In the genomic region with DNA sequence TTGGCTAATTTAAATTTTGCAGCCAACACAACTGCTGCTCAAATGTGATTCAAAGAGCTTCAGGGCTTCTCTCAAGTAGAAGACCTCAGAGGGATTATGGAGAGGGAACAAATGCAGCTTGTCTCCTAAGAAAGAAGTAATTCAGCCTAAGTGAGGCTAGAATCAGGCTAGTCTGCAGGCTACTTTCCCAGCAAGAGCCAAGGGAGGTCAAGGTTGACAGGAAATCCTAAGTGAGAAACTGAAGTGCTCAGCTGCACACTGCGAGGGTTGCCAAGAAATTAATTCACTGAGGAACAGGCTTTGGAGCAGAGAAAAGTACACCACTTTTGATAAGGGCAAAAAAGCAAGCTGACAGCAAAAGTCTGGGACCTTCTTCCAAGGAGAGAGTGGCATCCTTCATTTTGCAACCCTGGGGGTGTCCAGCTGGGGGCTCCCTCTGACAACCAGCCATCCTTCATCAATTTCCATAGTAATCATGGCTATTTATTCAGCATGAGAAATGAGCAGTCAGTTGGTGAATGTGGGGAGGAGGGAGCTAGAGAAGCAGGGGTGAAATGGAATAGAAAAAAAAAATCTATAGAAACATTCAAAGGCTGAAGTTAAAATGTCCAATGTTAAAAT, we compare ENCODE assay signal across 15 cellular contexts.
DNase-seq lines count a peak whose midpoint lies in the region; ATAC-seq and TF ChIP-seq lines count a peak whose summit lies in the region.
"Had no signal": no experiment of that assay in that cellular context is flagged by ENCODE, and none has a peak within 500 bp of the region (broad histone marks: within the 10 kb centered on the region; RNA-seq: fewer than 3 reads in every experiment).

No MANE protein-coding gene starts in this region.

- H3K27me3 Mint-ChIP-seq in brain, result no peaks in the 10 kb centered on the region
- H3K27me3 Mint-ChIP-seq: activated naive CD8-positive, alpha-beta T cell treated with anti-CD3 and anti-CD28 coated beads for 36 hours had no signal

- H3K27ac ChIP-seq in tibial nerve, result peak overlapping the region; percentile 47 to 93 (median 68)
- H3K27ac ChIP-seq: RWPE1, upper lobe of left lung had no signal

- peak overlapping the region in 4 of 5 experiments; percentile 86 to 91 (median 89) for H3K27ac Mint-ChIP-seq in brain
- H3K27ac Mint-ChIP-seq: activated naive CD8-positive, alpha-beta T cell treated with anti-CD3 and anti-CD28 coated beads for 36 hours had no signal

- WGBS in tibial nerve, 2 donors, result 4 to 5% methylated on average over 1 of the region's 1 CpG

- H3K9me3 ChIP-seq in tibial nerve, result no peaks in the 10 kb centered on the region
- no peaks in the 10 kb centered on the region for H3K9me3 ChIP-seq in MG63
- H3K9me3 ChIP-seq: upper lobe of left lung had no signal

- peaks cover 0 to 4% (median 0%) of the 10 kb centered on the region in 5 experiments for H3K9me3 Mint-ChIP-seq in brain

- no peak for TF ChIP-seq POLR2A in tibial nerve (IDR thresholded peaks at IDR 0.05)

- ATAC-seq in HG03135 (IDR thresholded peaks at IDR 0.05; ENCODE audit: unreplicated experiment) (no peak), HG03139 (IDR thresholded peaks at IDR 0.05; ENCODE audit: unreplicated experiment) (no peak)
- ATAC-seq: esophagus mucosa had no signal

- TF ChIP-seq CTCF in brain (conservative IDR thresholded peaks at IDR 0.05), result peak; percentile 19 to 48
- TF ChIP-seq CTCF in tibial nerve (IDR thresholded peaks at IDR 0.05), result peak in 2 of 5 experiments; percentile 11 to 26

- H3K27me3 ChIP-seq in tibial nerve (no peaks in the 10 kb centered on the region), MG63 (no peaks in the 10 kb centered on the region)
- H3K27me3 ChIP-seq: upper lobe of left lung had no signal

- no peak overlapping the region for H3K4me3 ChIP-seq in tibial nerve
- no peak overlapping the region for H3K4me3 ChIP-seq in MG63
- H3K4me3 ChIP-seq: upper lobe of left lung had no signal

- peak overlapping the region in 4 of 5 experiments; percentile 26 to 48 (median 36) for H3K4me3 Mint-ChIP-seq in brain
- H3K4me3 Mint-ChIP-seq: activated naive CD8-positive, alpha-beta T cell treated with anti-CD3 and anti-CD28 coated beads for 36 hours had no signal

- H3K4me1 Mint-ChIP-seq in brain, result peaks cover 48% of the 10 kb centered on the region
- H3K4me1 Mint-ChIP-seq: activated naive CD8-positive, alpha-beta T cell treated with anti-CD3 and anti-CD28 coated beads for 36 hours had no signal

- TF ChIP-seq EP300 in tibial nerve (IDR thresholded peaks at IDR 0.05), result peak in 1 of 2 donors; percentile 63

- DNase-seq in NCI-H748 (lab: John Stamatoyannopoulos, UW; ENCODE audit: unreplicated experiment), result peak; percentile 1
- no peak for DNase-seq in NCI-H748 treated with DMSO at 0.1 percent for 48 hours (lab: John Stamatoyannopoulos, UW)
- peak; percentile 42 for DNase-seq in islet precursor cell
- DNase-seq in tibial nerve (ENCODE audit: low spot score in 2 of 2), result peak in 1 of 2 donors; percentile 24
- DNase-seq in MG63, result no peak
- DNase-seq: activated CD4-positive, alpha-beta T cell treated with anti-CD3 and anti-CD28 coated beads, Interleukin-2, amount 50 U/mL, for 1 hour; activated naive CD8-positive, alpha-beta T cell treated with anti-CD3 and anti-CD28 coated beads for 36 hours; NCI-H1092; stimulated activated CD4-positive, alpha-beta T cell treated with anti-CD3 and anti-CD28 coated beads, Interleukin-4, amount 100 ng/mL, for 4 hours; upper lobe of left lung had no signal

- H3K36me3 ChIP-seq in tibial nerve (no peaks in the 10 kb centered on the region), MG63 (no peaks in the 10 kb centered on the region)
- H3K36me3 ChIP-seq: upper lobe of left lung had no signal

- peaks cover 0 to 36% (median 10%) of the 10 kb centered on the region in 4 donors for H3K4me1 ChIP-seq in tibial nerve
- H3K4me1 ChIP-seq: upper lobe of left lung had no signal

- no peaks in the 10 kb centered on the region for H3K36me3 Mint-ChIP-seq in brain
- H3K36me3 Mint-ChIP-seq: activated naive CD8-positive, alpha-beta T cell treated with anti-CD3 and anti-CD28 coated beads for 36 hours had no signal

Comparison
In these comparisons a context has a peak if more than half of its experiments do, and no peak if none do; other contexts are left out.
1. DNase-seq: peak in NCI-H748 (single experiment) and islet precursor cell (single experiment); none in NCI-H748 treated with DMSO at 0.1 percent for 48 hours (single experiment) and MG63 (single experiment).